In the genomic region with DNA sequence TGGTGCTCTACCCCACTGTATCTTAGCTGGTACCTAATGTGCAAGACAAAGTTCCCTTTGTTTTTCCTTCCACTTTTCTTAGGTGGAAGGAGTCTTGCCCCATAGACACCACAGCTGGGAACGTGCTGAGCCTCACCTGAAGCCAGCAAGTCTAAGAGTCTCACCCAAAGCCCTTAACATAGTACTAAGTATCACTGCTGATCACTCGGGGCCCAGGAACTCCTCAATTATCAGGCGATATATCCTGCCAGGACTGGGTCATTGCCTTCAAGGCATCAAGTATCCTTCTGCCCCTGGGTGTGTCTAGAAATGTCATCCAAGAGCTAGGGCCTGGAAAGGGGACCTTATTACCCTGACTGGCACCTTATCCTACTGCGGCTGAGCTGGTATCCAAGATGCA, we compare ENCODE assay signal across 24 cellular contexts.
"Had no signal": no experiment of that assay in that cellular context is flagged by ENCODE, and none has a peak within 500 bp of the region (broad histone marks: within the 10 kb centered on the region; RNA-seq: fewer than 3 reads in every experiment).

No MANE protein-coding gene starts in this region.

- H3K9me3 ChIP-seq: colonic mucosa, esophagus squamous epithelium, gastrocnemius medialis, gastroesophageal sphincter had no signal

- H3K36me3 ChIP-seq: colonic mucosa, esophagus muscularis mucosa, esophagus squamous epithelium, gastrocnemius medialis, gastroesophageal sphincter, heart left ventricle had no signal

- H3K27me3 ChIP-seq: colonic mucosa, dorsolateral prefrontal cortex, esophagus muscularis mucosa, esophagus squamous epithelium, foreskin keratinocyte, gastrocnemius medialis, gastroesophageal sphincter, heart left ventricle had no signal

- H3K4me1 Mint-ChIP-seq: endodermal cell had no signal

- H3K27me3 Mint-ChIP-seq: dendritic cell treated with granulocyte-macrophage colony-stimulating factor and Interleukin-4, amounts not matched to agents 40 ng/mL and 50 ng/mL, for 4 days; effector memory CD8-positive, alpha-beta T cell had no signal

- H3K9me3 Mint-ChIP-seq: endodermal cell had no signal

- DNase-seq: colonic mucosa; cortex of kidney; dermis blood vessel endothelial cell; dorsolateral prefrontal cortex; effector CD4-positive, alpha-beta T cell; effector CD8-positive, alpha-beta T cell; effector memory CD4-positive, alpha-beta T cell; effector memory CD8-positive, alpha-beta T cell; endodermal cell; erythroblast; esophagus squamous epithelium; foreskin fibroblast; foreskin keratinocyte; foreskin melanocyte; gastrocnemius medialis; glutamatergic neuron; head of caudate nucleus had no signal

- H3K4me3 Mint-ChIP-seq: dendritic cell treated with granulocyte-macrophage colony-stimulating factor and Interleukin-4, amounts not matched to agents 40 ng/mL and 50 ng/mL, for 4 days; effector memory CD8-positive, alpha-beta T cell; endodermal cell had no signal

- ATAC-seq: effector memory CD8-positive, alpha-beta T cell; esophagus mucosa; foreskin keratinocyte; gastrocnemius medialis; heart left ventricle had no signal

- H3K27ac ChIP-seq: colonic mucosa, coronary artery, dorsolateral prefrontal cortex, epithelial cell of prostate, esophagus muscularis mucosa, esophagus squamous epithelium, foreskin keratinocyte, gastrocnemius medialis, gastroesophageal sphincter, heart left ventricle had no signal

- H3K4me1 ChIP-seq: colonic mucosa, esophagus muscularis mucosa, esophagus squamous epithelium, foreskin keratinocyte, gastrocnemius medialis, gastroesophageal sphincter, heart left ventricle had no signal

- H3K4me3 ChIP-seq: colonic mucosa, coronary artery, dorsolateral prefrontal cortex, esophagus muscularis mucosa, esophagus squamous epithelium, gastrocnemius medialis, gastroesophageal sphincter, heart left ventricle had no signal

- H3K27ac Mint-ChIP-seq: dendritic cell treated with granulocyte-macrophage colony-stimulating factor and Interleukin-4, amounts not matched to agents 40 ng/mL and 50 ng/mL, for 4 days; effector memory CD8-positive, alpha-beta T cell; endodermal cell had no signal
